ENCODE assay signal across 17 cellular contexts in genomic region chr3:39433642-39434041, GRCh38. TPM values are rescaled to one million over a fixed set of nuclear protein-coding genes. Genes with fewer than 3 reads are reported as not detected.
DNase-seq lines count a peak whose midpoint lies in the region; ATAC-seq and TF ChIP-seq lines count a peak whose summit lies in the region.
"Had no signal": no experiment of that assay in that cellular context is flagged by ENCODE, and none has a peak within 500 bp of the region (broad histone marks: within the 10 kb centered on the region; RNA-seq: fewer than 3 reads in every experiment).

No MANE protein-coding gene starts in this region.

- H3K27ac ChIP-seq in heart right ventricle: peak overlapping the region; percentile 18 to 83 (median 61)
- H3K27ac ChIP-seq in right atrium auricular region: no peak overlapping the region
- H3K27ac ChIP-seq in left lung: peak overlapping the region; percentile 55 to 56
- H3K27ac ChIP-seq in thoracic aorta: no peak overlapping the region

- H3K27me3 Mint-ChIP-seq in chondrocyte (ENCODE audit: low read depth): no peaks in the 10 kb centered on the region
- peaks cover 3% of the 10 kb centered on the region for H3K27me3 Mint-ChIP-seq in activated T-cell treated with anti-CD3 and anti-CD28 coated beads, Interleukin-2, amount 50 U/mL, for 24 hours

- H3K36me3 Mint-ChIP-seq in chondrocyte (ENCODE audit: low read depth): no peaks in the 10 kb centered on the region
- H3K36me3 Mint-ChIP-seq in activated T-cell treated with anti-CD3 and anti-CD28 coated beads, Interleukin-2, amount 50 U/mL, for 24 hours (ENCODE audit: low read depth): no peaks in the 10 kb centered on the region
- H3K36me3 Mint-ChIP-seq: WTC11 had no signal

- ATAC-seq in heart right ventricle (peak in 3 of 8 donors; percentile 51 to 65 (median 63)), left lung (peak; percentile 76), thoracic aorta (ENCODE audit: insufficient number of reproducible peaks, low FRiP score, low read depth) (no peak), GM21526 (IDR thresholded peaks at IDR 0.05; ENCODE audit: low FRiP score, unreplicated experiment) (no peak)
- ATAC-seq: WTC11 had no signal

- no peak for TF ChIP-seq CTCF in heart right ventricle (IDR thresholded peaks at IDR 0.05)
- no peak for TF ChIP-seq CTCF in right atrium auricular region (IDR thresholded peaks at IDR 0.05)
- no peak for TF ChIP-seq CTCF in chondrocyte (IDR thresholded peaks at IDR 0.05)
- no peak for TF ChIP-seq CTCF in left lung (IDR thresholded peaks at IDR 0.05)
- TF ChIP-seq CTCF in thoracic aorta (IDR thresholded peaks at IDR 0.05): no peak

- H3K9me3 Mint-ChIP-seq in chondrocyte (ENCODE audit: low read depth): no peaks in the 10 kb centered on the region
- no peaks in the 10 kb centered on the region for H3K9me3 Mint-ChIP-seq in activated T-cell treated with anti-CD3 and anti-CD28 coated beads, Interleukin-2, amount 50 U/mL, for 24 hours
- H3K9me3 Mint-ChIP-seq: activated T-cell treated with anti-CD3 and anti-CD28 coated beads, Interleukin-2, amount 50 U/mL, for 72 hours; WTC11 had no signal

- H3K9me3 ChIP-seq in heart right ventricle (no peaks in the 10 kb centered on the region), right atrium auricular region (no peaks in the 10 kb centered on the region), left lung (no peaks in the 10 kb centered on the region), thoracic aorta (no peaks in the 10 kb centered on the region)

- intact Hi-C loops in heart right ventricle (cut with DNase I) (no loop called here), left lung (cut with DNase I) (no loop called here)

- H3K4me3 Mint-ChIP-seq in chondrocyte (ENCODE audit: unreplicated experiment): no peak overlapping the region
- no peak overlapping the region for H3K4me3 Mint-ChIP-seq in activated T-cell treated with anti-CD3 and anti-CD28 coated beads, Interleukin-2, amount 50 U/mL, for 24 hours
- H3K4me3 Mint-ChIP-seq: activated T-cell treated with anti-CD3 and anti-CD28 coated beads, Interleukin-2, amount 50 U/mL, for 72 hours; WTC11 had no signal

- peak overlapping the region; percentile 41 for H3K27ac Mint-ChIP-seq in chondrocyte (ENCODE audit: unreplicated experiment)
- H3K27ac Mint-ChIP-seq in activated T-cell treated with anti-CD3 and anti-CD28 coated beads, Interleukin-2, amount 50 U/mL, for 24 hours: no peak overlapping the region
- H3K27ac Mint-ChIP-seq: activated T-cell treated with anti-CD3 and anti-CD28 coated beads, Interleukin-2, amount 50 U/mL, for 72 hours; WTC11 had no signal

- DNase-seq in heart right ventricle (no peak), right atrium auricular region (ENCODE audit: low spot score) (no peak), chondrocyte (ENCODE audit: low spot score) (no peak), left lung (no peak), thoracic aorta (ENCODE audit: low spot score) (no peak), NOMO-1 (lab: John Stamatoyannopoulos, UW; ENCODE audit: unreplicated experiment in 2 of 2) (no peak)
- no peak for DNase-seq in activated T-cell treated with anti-CD3 and anti-CD28 coated beads, Interleukin-2, amount 50 U/mL, for 24 hours
- DNase-seq: activated T-cell treated with anti-CD3 and anti-CD28 coated beads, Interleukin-2, amount 50 U/mL, for 72 hours; central memory CD4-positive, alpha-beta T cell; NCI-H1417 treated with DMSO at 0.1 percent for 48 hours; NCI-H82; trophoblast cell had no signal

- no peaks in the 10 kb centered on the region for H3K36me3 ChIP-seq in heart right ventricle
- no peaks in the 10 kb centered on the region for H3K36me3 ChIP-seq in right atrium auricular region
- H3K36me3 ChIP-seq in left lung: no peaks in the 10 kb centered on the region
- H3K36me3 ChIP-seq in thoracic aorta: no peaks in the 10 kb centered on the region

- whole genome bisulfite sequencing in heart right ventricle, 2 donors: 41 to 65% methylated on average over 3 of the region's 3 CpGs

- peaks cover 8% of the 10 kb centered on the region for H3K4me1 Mint-ChIP-seq in chondrocyte (ENCODE audit: low read depth)
- H3K4me1 Mint-ChIP-seq in activated T-cell treated with anti-CD3 and anti-CD28 coated beads, Interleukin-2, amount 50 U/mL, for 24 hours (ENCODE audit: low read depth): no peaks in the 10 kb centered on the region

- H3K4me1 ChIP-seq in heart right ventricle (peaks cover 0 to 23% (median 9%) of the 10 kb centered on the region in 9 donors), right atrium auricular region (peaks cover 0 to 7% of the 10 kb centered on the region in 2 donors), left lung (peaks cover 5% of the 10 kb centered on the region in 2 donors), thoracic aorta (ENCODE audit: control insufficient read depth in 1 of 2, low read depth in 2 of 2) (no peaks in the 10 kb centered on the region)

- no peaks in the 10 kb centered on the region for H3K27me3 ChIP-seq in heart right ventricle
- no peaks in the 10 kb centered on the region for H3K27me3 ChIP-seq in right atrium auricular region
- no peaks in the 10 kb centered on the region for H3K27me3 ChIP-seq in left lung
- no peaks in the 10 kb centered on the region for H3K27me3 ChIP-seq in thoracic aorta (replicated peaks; ENCODE audit: insufficient read depth)

- peak overlapping the region in 2 of 10 donors; percentile 13 to 22 for H3K4me3 ChIP-seq in heart right ventricle
- no peak overlapping the region for H3K4me3 ChIP-seq in right atrium auricular region
- H3K4me3 ChIP-seq in left lung: no peak overlapping the region
- peak overlapping the region; percentile 41 for H3K4me3 ChIP-seq in thoracic aorta
- H3K4me3 ChIP-seq: lung had no signal

RNA-seq across cellular contexts. Expression of gene RPSA, which starts 27.1 kb away (rescaled TPM):
- total RNA-seq in heart right ventricle: 100 to 1,000 TPM; 350 to 651 (median 384) TPM
- 1,000 to 10,000 TPM in 1 of 2 donors, 100 to 1,000 TPM in 1; 877 to 1,493 TPM for polyA plus RNA-seq in heart right ventricle
- 100 to 1,000 TPM; 351 to 628 TPM for total RNA-seq in right atrium auricular region
- total RNA-seq in chondrocyte: 714 to 870 TPM (median 723 TPM) in 3 replicates
- 1,000 to 10,000 TPM in 1 of 2 donors, 100 to 1,000 TPM in 1; 738 to 1,176 TPM for total RNA-seq in left lung
- total RNA-seq in thoracic aorta: 100 to 1,000 TPM; 429 to 480 TPM

RNA-seq across cellular contexts. Expression of gene MOBP, which starts 33.8 kb away (rescaled TPM):
- under 1 TPM in 4 of 10 donors, not detected in 6; 0.07 to 0.59 (median 0.15) TPM for total RNA-seq in heart right ventricle
- polyA plus RNA-seq in heart right ventricle: under 1 TPM in 1 of 2 donors, not detected in 1; 0.01 TPM
- under 1 TPM in 1 of 2 donors, not detected in 1; 0.20 TPM for total RNA-seq in right atrium auricular region
- not detected in 3 replicates for total RNA-seq in chondrocyte
- under 1 TPM; 0.09 to 0.16 TPM for total RNA-seq in left lung
- not detected for total RNA-seq in thoracic aorta
- total RNA-seq: SK-MEL-5 had no signal
- polyA plus RNA-seq: esophagus had no signal

RNA-seq across cellular contexts. Expression of gene SLC25A38, which starts 50.5 kb away (rescaled TPM):
- total RNA-seq in heart right ventricle: 10 to 100 TPM in 9 of 10 donors, 1 to 10 TPM in 1; 9.7 to 25.8 (median 19.2) TPM
- polyA plus RNA-seq in heart right ventricle: 10 to 100 TPM; 15.8 to 24.4 TPM
- 10 to 100 TPM; 14.3 to 15.7 TPM for total RNA-seq in right atrium auricular region
- total RNA-seq in chondrocyte: 26.3 to 29.5 TPM (median 26.5 TPM) in 3 replicates
- total RNA-seq in left lung: 10 to 100 TPM; 28.9 to 33.7 TPM
- total RNA-seq in thoracic aorta: 10 to 100 TPM; 30.5 to 31.8 TPM

Comparison
In these comparisons a context has a peak if more than half of its experiments do, and no peak if none do; other contexts are left out.
1. H3K27ac ChIP-seq: peak in heart right ventricle (10 of 10) and left lung (2 of 2); none in right atrium auricular region (0 of 2) and thoracic aorta (0 of 2).